In genomic region chr3:16801698-16802097, GRCh38 we compare ENCODE assay signal across 10 cellular contexts.
A peak's percentile ranks its signal among the peaks of the same experiment; 100 is the strongest.
DNase-seq lines count a peak whose midpoint lies in the region; ATAC-seq, FAIRE-seq and TF ChIP-seq lines count a peak whose summit lies in the region.
"Had no signal": no experiment of that assay in that cellular context is flagged by ENCODE, and none has a peak within 500 bp of the region (broad histone marks: within the 10 kb centered on the region; RNA-seq: fewer than 3 reads in every experiment).

No MANE protein-coding gene starts in this region.

- BruUV-seq in GM12878 (replicated peaks; lab: Mats Ljungman, UMichigan): no TSS peak
- no TSS peak for BruUV-seq in MCF 10A (replicated peaks; lab: Mats Ljungman, UMichigan)

- TF ChIP-seq EP300 in GM12878 (IDR thresholded peaks at IDR 0.05; ENCODE audit: borderline replicate concordance in 1 of 2, control insufficient read depth in 1 of 2, low read depth in 2 of 2, low read length in 2 of 2): no peak
- TF ChIP-seq EP300 in esophagus muscularis mucosa (IDR thresholded peaks at IDR 0.05): no peak
- TF ChIP-seq EP300 in gastroesophageal sphincter (IDR thresholded peaks at IDR 0.05): no peak

- H3K27ac Mint-ChIP-seq in activated naive CD4-positive, alpha-beta T cell treated with anti-CD3 and anti-CD28 coated beads for 36 hours: no peak overlapping the region
- no peak overlapping the region for H3K27ac Mint-ChIP-seq in activated naive CD4-positive, alpha-beta T cell treated with anti-CD3 and anti-CD28 coated beads, Interleukin-2, amount 50 U/mL, for 72 hours
- H3K27ac Mint-ChIP-seq in MCF 10A (ENCODE audit: low read depth, unreplicated experiment): no peak overlapping the region

- DNase-seq in activated naive CD4-positive, alpha-beta T cell treated with anti-CD3 and anti-CD28 coated beads for 36 hours: peak; percentile 27
- no peak for DNase-seq in activated naive CD4-positive, alpha-beta T cell treated with anti-CD3 and anti-CD28 coated beads, Interleukin-2, amount 50 U/mL, for 72 hours (ENCODE audit: low spot score in 2 of 2)
- DNase-seq in NB4 (ENCODE audit: low read depth) (peak; percentile 38), GM12878 (ENCODE audit: low read depth, low spot score) (no peak), skeletal muscle cell (ENCODE audit: low read depth) (peak; percentile 11), esophagus muscularis mucosa (ENCODE audit: extremely low spot score) (no peak), MCF 10A (ENCODE audit: unreplicated experiment) (no peak)
- DNase-seq: mammary epithelial cell, Peyer's patch had no signal

- intact Hi-C loops in activated naive CD4-positive, alpha-beta T cell treated with anti-CD3 and anti-CD28 coated beads for 36 hours (cut with micrococcal nuclease): no loop called here
- intact Hi-C loops in GM12878 (cut with micrococcal nuclease; ENCODE audit: unreplicated experiment) (no loop called here), esophagus muscularis mucosa (cut with DNase I) (no loop called here), MCF 10A (cut with micrococcal nuclease) (no loop called here)

- no peaks in the 10 kb centered on the region for H4K20me1 ChIP-seq in GM12878 (ENCODE audit: control insufficient read depth, insufficient read depth)

- no peak for TF ChIP-seq RAD21 in GM12878 (IDR thresholded peaks at IDR 0.05; ENCODE audit: insufficient read depth, low read depth, low read length)

- SMC1A ChIA-PET in GM12878 (lab: Charles Lee; ENCODE audit: uncharacterized antibody, unreplicated experiment): interaction anchor here (0.8 to 1.3 kb wide), 7 partner anchors 9 to 224 kb away, joined by 3 to 5 read pairs (median 3); no protein-coding TSS in a partner anchor

- H3K79me2 ChIP-seq in GM12878 (ENCODE audit: control insufficient read depth, insufficient read depth, low read length): no peaks in the 10 kb centered on the region

- CTCF ChIA-PET in activated naive CD4-positive, alpha-beta T cell treated with anti-CD3 and anti-CD28 coated beads for 36 hours (lab: Charles Lee): no interaction called here
- CTCF ChIA-PET in GM12878 (lab: Yijun Ruan, JAX) (no interaction called here), MCF 10A (lab: Yijun Ruan, JAX) (interaction anchor here (0.9 kb wide), 1 partner anchor 11 kb away, joined by 3 read pairs; no protein-coding TSS in a partner anchor)

- H3K4me3 ChIP-seq in NB4 (ENCODE audit: low read depth, low read length) (no peak overlapping the region), GM12878 (no peak overlapping the region), skeletal muscle cell (ENCODE audit: low read depth, low read length) (no peak overlapping the region), esophagus muscularis mucosa (no peak overlapping the region), gastroesophageal sphincter (no peak overlapping the region)
- H3K4me3 ChIP-seq: Peyer's patch had no signal

- no peak for FAIRE-seq in GM12878 (lab: Jason Lieb, UNC)

- H3K4me2 ChIP-seq in GM12878 (ENCODE audit: control insufficient read depth, insufficient read depth): peak overlapping the region; percentile 18; the same call in 1 of the 2 replicates

- no peak for TF ChIP-seq POLR2A in NB4 (IDR thresholded peaks at IDR 0.05; ENCODE audit: extremely low read depth, insufficient read length)
- TF ChIP-seq POLR2A in GM12878 (IDR thresholded peaks at IDR 0.05; ENCODE audit: low read depth, low read length): no peak
- TF ChIP-seq POLR2A in esophagus muscularis mucosa (IDR thresholded peaks at IDR 0.05; ENCODE audit: low read depth): no peak
- TF ChIP-seq POLR2A in gastroesophageal sphincter (IDR thresholded peaks at IDR 0.05): no peak

- no peaks in the 10 kb centered on the region for H3K36me3 ChIP-seq in GM12878 (ENCODE audit: control insufficient read depth in 2 of 2, insufficient read depth in 2 of 2, low read length in 1 of 2)
- H3K36me3 ChIP-seq in esophagus muscularis mucosa: no peaks in the 10 kb centered on the region
- H3K36me3 ChIP-seq in gastroesophageal sphincter: no peaks in the 10 kb centered on the region
- H3K36me3 ChIP-seq: Peyer's patch had no signal

- 9% methylated on average over 5 of the region's 5 CpGs for WGBS in GM12878 (ENCODE audit: insufficient coverage, insufficient replicate concordance, low lambda C conversion rate, missing lambda C conversion rate)
- 37% methylated on average over 5 of the region's 5 CpGs for WGBS in esophagus muscularis mucosa
- 26 to 35% methylated on average over 5 of the region's 5 CpGs for WGBS in gastroesophageal sphincter (ENCODE audit: low coverage in 1 of 2), 2 donors

- H3K27ac ChIP-seq in GM12878 (ENCODE audit: control insufficient read depth, insufficient read depth) (no peak overlapping the region), esophagus muscularis mucosa (replicated peaks in 1 of 4) (no peak overlapping the region), gastroesophageal sphincter (no peak overlapping the region)

- H3K9me3 ChIP-seq in GM12878 (replicated peaks; ENCODE audit: control insufficient read depth, insufficient read depth, low read length) (no peaks in the 10 kb centered on the region; the same call in 2 of the 3 replicates), esophagus muscularis mucosa (no peaks in the 10 kb centered on the region), gastroesophageal sphincter (no peaks in the 10 kb centered on the region)
- H3K9me3 ChIP-seq: Peyer's patch had no signal

- RAD21 ChIA-PET in GM12878 (lab: Charles Lee; ENCODE audit: unreplicated experiment): interaction anchor here (1.3 to 1.7 kb wide), 3 partner anchors 14 to 350 kb away, joined by 5 to 6 read pairs (median 6); no protein-coding TSS in a partner anchor

- ATAC-seq in activated naive CD4-positive, alpha-beta T cell treated with anti-CD3 and anti-CD28 coated beads, Interleukin-2, amount 50 U/mL, for 72 hours: no peak
- ATAC-seq in GM12878 (peak; percentile 47), gastroesophageal sphincter (no peak)

- POLR2A ChIA-PET in GM12878 (lab: Charles Lee): interaction anchor here (1.1 kb wide), 1 partner anchor 8 kb away, joined by 3 read pairs; no protein-coding TSS in a partner anchor
- POLR2A ChIA-PET in MCF 10A (lab: Yijun Ruan, JAX): no interaction called here

- no peaks in the 10 kb centered on the region for H3K27me3 ChIP-seq in GM12878 (replicated peaks in 1 of 2; ENCODE audit: control insufficient read depth in 2 of 2, insufficient read depth in 2 of 2, low read length in 1 of 2)
- H3K27me3 ChIP-seq in esophagus muscularis mucosa: no peaks in the 10 kb centered on the region
- H3K27me3 ChIP-seq in gastroesophageal sphincter: no peaks in the 10 kb centered on the region
- H3K27me3 ChIP-seq: Peyer's patch had no signal

- in situ Hi-C loops in GM12878 (cut with MboI): no loop called here

- H3K36me3 Mint-ChIP-seq in activated naive CD4-positive, alpha-beta T cell treated with anti-CD3 and anti-CD28 coated beads for 36 hours (ENCODE audit: low read depth): no peaks in the 10 kb centered on the region
- peaks cover 0 to 5% of the 10 kb centered on the region in 2 donors for H3K36me3 Mint-ChIP-seq in activated naive CD4-positive, alpha-beta T cell treated with anti-CD3 and anti-CD28 coated beads, Interleukin-2, amount 50 U/mL, for 72 hours
- H3K36me3 Mint-ChIP-seq in MCF 10A (ENCODE audit: insufficient read depth, unreplicated experiment): no peaks in the 10 kb centered on the region

- H3K9ac ChIP-seq in GM12878 (ENCODE audit: control insufficient read depth, insufficient read depth, low read length): no peak overlapping the region

- H2AFZ ChIP-seq in GM12878 (ENCODE audit: control insufficient read depth, low read depth, low read length): no peak overlapping the region

- peaks cover 3% of the 10 kb centered on the region for H3K9me3 Mint-ChIP-seq in activated naive CD4-positive, alpha-beta T cell treated with anti-CD3 and anti-CD28 coated beads for 36 hours
- H3K9me3 Mint-ChIP-seq in activated naive CD4-positive, alpha-beta T cell treated with anti-CD3 and anti-CD28 coated beads, Interleukin-2, amount 50 U/mL, for 72 hours: peaks cover 3 to 9% of the 10 kb centered on the region in 2 donors
- no peaks in the 10 kb centered on the region for H3K9me3 Mint-ChIP-seq in MCF 10A (ENCODE audit: unreplicated experiment)

- TF ChIP-seq CTCF in NB4 (IDR thresholded peaks at IDR 0.05; ENCODE audit: low read depth, low read length) (no peak), GM12878 (IDR thresholded peaks at IDR 0.05 in 2 of 3, conservative IDR thresholded peaks at IDR 0.05 in 1 of 3; ENCODE audit: control insufficient read depth in 2 of 3, extremely low read depth in 1 of 3, insufficient read depth in 1 of 3, low read depth in 3 of 3, low read length in 3 of 3) (no peak), esophagus muscularis mucosa (IDR thresholded peaks at IDR 0.05) (no peak), gastroesophageal sphincter (IDR thresholded peaks at IDR 0.05) (no peak), MCF 10A (IDR thresholded peaks at IDR 0.05; ENCODE audit: unreplicated experiment) (no peak)

- H3K4me1 Mint-ChIP-seq in activated naive CD4-positive, alpha-beta T cell treated with anti-CD3 and anti-CD28 coated beads for 36 hours (ENCODE audit: low read depth): peaks cover 35% of the 10 kb centered on the region
- H3K4me1 Mint-ChIP-seq in MCF 10A (ENCODE audit: insufficient read depth, unreplicated experiment): no peaks in the 10 kb centered on the region

- H3K4me3 Mint-ChIP-seq in activated naive CD4-positive, alpha-beta T cell treated with anti-CD3 and anti-CD28 coated beads for 36 hours: no peak overlapping the region
- no peak overlapping the region for H3K4me3 Mint-ChIP-seq in MCF 10A (ENCODE audit: unreplicated experiment)

- H3K27me3 Mint-ChIP-seq in activated naive CD4-positive, alpha-beta T cell treated with anti-CD3 and anti-CD28 coated beads for 36 hours (ENCODE audit: low read depth): no peaks in the 10 kb centered on the region
- no peaks in the 10 kb centered on the region for H3K27me3 Mint-ChIP-seq in MCF 10A (ENCODE audit: insufficient read depth, unreplicated experiment)

- H3K4me1 ChIP-seq in GM12878 (ENCODE audit: control insufficient read depth, insufficient read depth, low read length) (peaks cover 17% of the 10 kb centered on the region; the same call in 1 of the 2 replicates), esophagus muscularis mucosa (peaks cover 0 to 7% (median 0%) of the 10 kb centered on the region in 4 donors), gastroesophageal sphincter (no peaks in the 10 kb centered on the region)

TF ChIP-seq in GM12878, 131 proteins besides CTCF, POLR2A, EP300 and RAD21 (continues in another document):
- peak; percentile 56; the same call in 1 of the 2 replicates for TF ChIP-seq CREM (IDR thresholded peaks at IDR 0.05; ENCODE audit: low read depth)
- 0 out of 4 replicates have a peak, but pooled peaks of 1 of the 2 experiments have one; percentile 7 for TF ChIP-seq ETV6 (conservative IDR thresholded peaks at IDR 0.05 in 1 of 2, IDR thresholded peaks at IDR 0.05 in 1 of 2; ENCODE audit: borderline replicate concordance in 1 of 2, low read depth in 1 of 2)
- TF ChIP-seq NFIC (IDR thresholded peaks at IDR 0.05; ENCODE audit: low read depth, low read length): 0 out of 2 replicates have a peak, but pooled peaks have one; percentile 8

Comparison
In these comparisons a context has a peak if more than half of its experiments do, and no peak if none do; other contexts are left out.
1. DNase-seq: peak in activated naive CD4-positive, alpha-beta T cell treated with anti-CD3 and anti-CD28 coated beads for 36 hours (single experiment), NB4 (single experiment) and skeletal muscle cell (single experiment); none in activated naive CD4-positive, alpha-beta T cell treated with anti-CD3 and anti-CD28 coated beads, Interleukin-2, amount 50 U/mL, for 72 hours (0 of 2), GM12878 (single experiment), esophagus muscularis mucosa (single experiment) and MCF 10A (single experiment).